In genomic region chr17:82007495-82008257, GRCh38 we compare ENCODE assay signal across 16 cellular contexts. TPM values are rescaled to one million over a fixed set of nuclear protein-coding genes. Genes with fewer than 3 reads are reported as not detected.
DNase-seq lines count a peak whose midpoint lies in the region; ATAC-seq and TF ChIP-seq lines count a peak whose summit lies in the region.
"Had no signal": no experiment of that assay in that cellular context is flagged by ENCODE, and none has a peak within 500 bp of the region (broad histone marks: within the 10 kb centered on the region; RNA-seq: fewer than 3 reads in every experiment).

No MANE protein-coding gene starts in this region.

- H3K9me3 ChIP-seq in neuronal stem cell (replicated peaks in 1 of 2; ENCODE audit: control insufficient read depth in 2 of 2, insufficient read depth in 1 of 2, low read depth in 1 of 2, low read length in 2 of 2) (no peaks in the 10 kb centered on the region), gastroesophageal sphincter (no peaks in the 10 kb centered on the region)

- H2BK120ac ChIP-seq in neuronal stem cell (ENCODE audit: low read depth, low read length): no peak overlapping the region

- in situ Hi-C loops in astrocyte of the cerebellum (cut with HindIII; ENCODE audit: low sequenced_read_pairs): no loop called here

- no peak overlapping the region for H4K91ac ChIP-seq in neuronal stem cell (ENCODE audit: low read depth, low read length, poor library complexity)

- ATAC-seq in natural killer cell treated with Interleukin-12 subunit alpha and Interleukin-12 subunit beta and Interleukin-15 and Interleukin-18, amount 100 ng/mL, for 72 hours: no peak
- ATAC-seq in gastroesophageal sphincter (no peak), HG03469 (IDR thresholded peaks at IDR 0.05; ENCODE audit: unreplicated experiment) (no peak)
- ATAC-seq: K562, sciatic nerve had no signal

- no peak for TF ChIP-seq POLR2A in gastroesophageal sphincter (IDR thresholded peaks at IDR 0.05)

- no peak overlapping the region for H3K4me3 Mint-ChIP-seq in natural killer cell treated with Interleukin-12 subunit alpha and Interleukin-12 subunit beta and Interleukin-15 and Interleukin-18, amount 100 ng/mL, for 72 hours
- H3K4me3 Mint-ChIP-seq: CD4-positive, alpha-beta memory T cell had no signal

- no peak overlapping the region for H2AFZ ChIP-seq in neuronal stem cell (ENCODE audit: low read length)

- H3K14ac ChIP-seq in neuronal stem cell (ENCODE audit: low read length): peak overlapping the region; percentile 38

- H3K27ac ChIP-seq in neuronal stem cell (replicated peaks; ENCODE audit: low read length): no peak overlapping the region
- no peak overlapping the region for H3K27ac ChIP-seq in gastroesophageal sphincter
- H3K27ac ChIP-seq: HL-60 had no signal

- H2BK12ac ChIP-seq in neuronal stem cell (ENCODE audit: low read length): peak overlapping the region; percentile 41

- peak; percentile 77 for DNase-seq in H7
- no peak for DNase-seq in astrocyte of the cerebellum (ENCODE audit: low read depth)
- DNase-seq in neuronal stem cell (ENCODE audit: low spot score): no peak
- DNase-seq in natural killer cell treated with Interleukin-12 subunit alpha and Interleukin-12 subunit beta and Interleukin-15 and Interleukin-18, amount 100 ng/mL, for 72 hours (ENCODE audit: low spot score): no peak
- DNase-seq: CD4-positive, alpha-beta memory T cell; DMS53; kidney glomerular epithelial cell; NCI-H1092; NCI-H69; stimulated activated CD4-positive, alpha-beta T cell treated with anti-CD3 and anti-CD28 coated beads, Interleukin-1b, Interleukin-23, amount 100 ng/mL, for 48 hours; T-helper 9 cell had no signal

- no peak overlapping the region for H2BK5ac ChIP-seq in neuronal stem cell (ENCODE audit: low read length)

- H3K27me3 ChIP-seq in H7 (ENCODE audit: control insufficient read depth, insufficient read depth, low read length): no peaks in the 10 kb centered on the region
- no peaks in the 10 kb centered on the region for H3K27me3 ChIP-seq in neuronal stem cell (ENCODE audit: control insufficient read depth in 3 of 3, insufficient read depth in 3 of 3, low read depth in 1 of 3, low read length in 3 of 3)
- H3K27me3 ChIP-seq in gastroesophageal sphincter: no peaks in the 10 kb centered on the region

- no peak overlapping the region for H2BK15ac ChIP-seq in neuronal stem cell (ENCODE audit: low read length)

- no peaks in the 10 kb centered on the region for H3K27me3 Mint-ChIP-seq in natural killer cell treated with Interleukin-12 subunit alpha and Interleukin-12 subunit beta and Interleukin-15 and Interleukin-18, amount 100 ng/mL, for 72 hours
- H3K27me3 Mint-ChIP-seq: CD4-positive, alpha-beta memory T cell had no signal

- no peak overlapping the region for H3K4me2 ChIP-seq in neuronal stem cell (ENCODE audit: insufficient read depth, low read length, poor library complexity, severe bottlenecking)

- no peak overlapping the region for H3K4ac ChIP-seq in neuronal stem cell (ENCODE audit: low read length)

- WGBS in neuronal stem cell (ENCODE audit: extremely low coverage in 2 of 2, insufficient read length in 2 of 2, insufficient replicate concordance in 1 of 2), 2 donors: no CpG with 5 or more reads among the region's 30 CpGs
- WGBS in gastroesophageal sphincter (ENCODE audit: low coverage in 1 of 2), 2 donors: no CpG with 5 or more reads among the region's 30 CpGs

- no peaks in the 10 kb centered on the region for H3K4me1 Mint-ChIP-seq in natural killer cell treated with Interleukin-12 subunit alpha and Interleukin-12 subunit beta and Interleukin-15 and Interleukin-18, amount 100 ng/mL, for 72 hours (ENCODE audit: low read depth in 2 of 2)

- H3K9ac ChIP-seq in neuronal stem cell (ENCODE audit: low read depth, low read length, poor library complexity): peak overlapping the region; percentile 81

- no peaks in the 10 kb centered on the region for H3K36me3 Mint-ChIP-seq in natural killer cell treated with Interleukin-12 subunit alpha and Interleukin-12 subunit beta and Interleukin-15 and Interleukin-18, amount 100 ng/mL, for 72 hours
- H3K36me3 Mint-ChIP-seq: CD4-positive, alpha-beta memory T cell had no signal

- H2AK5ac ChIP-seq in neuronal stem cell (ENCODE audit: low read depth, low read length): no peak overlapping the region

- peak overlapping the region; percentile 73 for H3K23ac ChIP-seq in neuronal stem cell (ENCODE audit: low read depth, low read length, poor library complexity)

- H3K4me1 ChIP-seq in neuronal stem cell (ENCODE audit: control insufficient read depth in 2 of 2, insufficient read depth in 1 of 2, low read depth in 1 of 2, low read length in 2 of 2): peaks cover 3 to 17% of the 10 kb centered on the region in 2 donors
- peaks cover 0 to 43% (median 21%) of the 10 kb centered on the region in 3 donors for H3K4me1 ChIP-seq in gastroesophageal sphincter

- no peaks in the 10 kb centered on the region for H3K36me3 ChIP-seq in H7 (replicated peaks; ENCODE audit: control insufficient read depth, insufficient read depth, low read length)
- peaks cover 0 to 4% of the 10 kb centered on the region in 2 donors for H3K36me3 ChIP-seq in neuronal stem cell (replicated peaks in 1 of 2; ENCODE audit: control insufficient read depth in 2 of 2, insufficient read depth in 2 of 2, low read length in 2 of 2)
- H3K36me3 ChIP-seq in gastroesophageal sphincter: peaks cover 0 to 34% of the 10 kb centered on the region in 2 donors

- no peak overlapping the region for H3K27ac Mint-ChIP-seq in natural killer cell treated with Interleukin-12 subunit alpha and Interleukin-12 subunit beta and Interleukin-15 and Interleukin-18, amount 100 ng/mL, for 72 hours

- TF ChIP-seq CTCF in astrocyte of the cerebellum (IDR thresholded peaks at IDR 0.05; ENCODE audit: low read depth, low read length, missing control alignments) (peak; percentile 56), gastroesophageal sphincter (IDR thresholded peaks at IDR 0.05) (no peak)

- H4K8ac ChIP-seq in neuronal stem cell (ENCODE audit: low read depth, low read length): no peak overlapping the region

- H3K18ac ChIP-seq in neuronal stem cell (ENCODE audit: low read length): peak overlapping the region; percentile 57

- no peak overlapping the region for H3K4me3 ChIP-seq in H7 (ENCODE audit: insufficient read depth, low read depth, low read length)
- H3K4me3 ChIP-seq in astrocyte of the cerebellum (ENCODE audit: low read depth, low read length): no peak overlapping the region
- no peak overlapping the region for H3K4me3 ChIP-seq in neuronal stem cell (ENCODE audit: low read length in 2 of 2)
- H3K4me3 ChIP-seq in gastroesophageal sphincter: no peak overlapping the region
- H3K4me3 ChIP-seq: K562 had no signal

- peaks cover 7% of the 10 kb centered on the region for H3K79me1 ChIP-seq in neuronal stem cell (ENCODE audit: low read depth, low read length)

- no peak for TF ChIP-seq EP300 in gastroesophageal sphincter (IDR thresholded peaks at IDR 0.05)

- H3K9me3 Mint-ChIP-seq in natural killer cell treated with Interleukin-12 subunit alpha and Interleukin-12 subunit beta and Interleukin-15 and Interleukin-18, amount 100 ng/mL, for 72 hours: no peaks in the 10 kb centered on the region
- H3K9me3 Mint-ChIP-seq: CD4-positive, alpha-beta memory T cell had no signal

RNA-seq across cellular contexts. Expression of gene CENPX, which starts 15.0 kb away (rescaled TPM):
- total RNA-seq in H7 (2014; rRNA removed; shearing (Covaris generic)): 171 and 247 TPM in 2 replicates
- polyA plus RNA-seq in neuronal stem cell (2013, experiment 1 of 2): 45.1 TPM
- 45.1 TPM for polyA plus RNA-seq in neuronal stem cell (2013, experiment 2 of 2)
- 100 to 1,000 TPM in 1 of 2 donors, 10 to 100 TPM in 1; 82.6 to 174 TPM for total RNA-seq in natural killer cell treated with Interleukin-12 subunit alpha and Interleukin-12 subunit beta and Interleukin-15 and Interleukin-18, amount 100 ng/mL, for 72 hours
- total RNA-seq in gastroesophageal sphincter: 100 to 1,000 TPM in 1 of 4 donors, 10 to 100 TPM in 3; 65.3 to 110 (median 78.8) TPM

RNA-seq across cellular contexts. Expression of gene LRRC45, which starts 15.4 kb away (rescaled TPM):
- 45.2 and 46.5 TPM in 2 replicates for total RNA-seq in H7 (2014; rRNA removed; shearing (Covaris generic))
- polyA plus RNA-seq in neuronal stem cell (2013, experiment 1 of 2): 13.2 TPM
- polyA plus RNA-seq in neuronal stem cell (2013, experiment 2 of 2): 12.5 TPM
- total RNA-seq in natural killer cell treated with Interleukin-12 subunit alpha and Interleukin-12 subunit beta and Interleukin-15 and Interleukin-18, amount 100 ng/mL, for 72 hours: 10 to 100 TPM; 16.1 to 42.3 TPM
- 10 to 100 TPM in 2 of 4 donors, 1 to 10 TPM in 2; 4.4 to 16.3 (median 12.4) TPM for total RNA-seq in gastroesophageal sphincter

RNA-seq across cellular contexts. Expression of gene RAC3, which starts 23.8 kb away (rescaled TPM):
- total RNA-seq in H7 (2014; rRNA removed; shearing (Covaris generic)): 155 and 175 TPM in 2 replicates
- 61.3 TPM for polyA plus RNA-seq in neuronal stem cell (2013, experiment 1 of 2)
- 55.7 TPM for polyA plus RNA-seq in neuronal stem cell (2013, experiment 2 of 2)
- total RNA-seq in natural killer cell treated with Interleukin-12 subunit alpha and Interleukin-12 subunit beta and Interleukin-15 and Interleukin-18, amount 100 ng/mL, for 72 hours: 1 to 10 TPM; 3.0 to 6.1 TPM
- 1 to 10 TPM in 1 of 4 donors, under 1 TPM in 2, not detected in 1; 0.50 to 6.9 (median 0.54) TPM for total RNA-seq in gastroesophageal sphincter

RNA-seq across cellular contexts. Expression of gene DCXR, which starts 29.8 kb away (rescaled TPM):
- 72.7 and 110 TPM in 2 replicates for total RNA-seq in H7 (2014; rRNA removed; shearing (Covaris generic))
- polyA plus RNA-seq in neuronal stem cell (2013, experiment 1 of 2): 72.9 TPM
- 72.2 TPM for polyA plus RNA-seq in neuronal stem cell (2013, experiment 2 of 2)
- 100 to 1,000 TPM in 1 of 2 donors, 10 to 100 TPM in 1; 95.7 to 136 TPM for total RNA-seq in natural killer cell treated with Interleukin-12 subunit alpha and Interleukin-12 subunit beta and Interleukin-15 and Interleukin-18, amount 100 ng/mL, for 72 hours
- 100 to 1,000 TPM in 2 of 4 donors, 10 to 100 TPM in 2; 70.7 to 140 (median 108) TPM for total RNA-seq in gastroesophageal sphincter

RNA-seq across cellular contexts. Expression of gene ASPSCR1, which starts 30.2 kb away (rescaled TPM):
- total RNA-seq in H7 (2014; rRNA removed; shearing (Covaris generic)): 62.1 and 65.8 TPM in 2 replicates
- 21.8 TPM for polyA plus RNA-seq in neuronal stem cell (2013, experiment 1 of 2)
- polyA plus RNA-seq in neuronal stem cell (2013, experiment 2 of 2): 24.2 TPM
- 10 to 100 TPM; 21.6 to 46.8 TPM for total RNA-seq in natural killer cell treated with Interleukin-12 subunit alpha and Interleukin-12 subunit beta and Interleukin-15 and Interleukin-18, amount 100 ng/mL, for 72 hours
- 10 to 100 TPM; 11.7 to 24.4 (median 18.6) TPM for total RNA-seq in gastroesophageal sphincter

Comparison
In these comparisons a context has a peak if more than half of its experiments do, and no peak if none do; other contexts are left out.
1. RNA of gene RAC3, which starts 23.8 kb away (total RNA-seq): 155 to 175 TPM in H7; 3.0 to 6.1 TPM in natural killer cell treated with Interleukin-12 subunit alpha and Interleukin-12 subunit beta and Interleukin-15 and Interleukin-18, amount 100 ng/mL, for 72 hours and 0.50 to 6.9 TPM in gastroesophageal sphincter; every median in the first group is over 10 times any median in the second.